Comparison of ENCODE assay signal across 14 cellular contexts in genomic region chr7:132207211-132207610, GRCh38.
"Had no signal": no experiment of that assay in that cellular context is flagged by ENCODE, and none has a peak within 500 bp of the region (broad histone marks: within the 10 kb centered on the region; RNA-seq: fewer than 3 reads in every experiment).

No MANE protein-coding gene starts in this region.

- H3K4me1 ChIP-seq: uterus had no signal

- H3K36me3 ChIP-seq: thyroid gland, uterus had no signal

- H3K4me3 ChIP-seq: dorsolateral prefrontal cortex, thyroid gland, uterus had no signal

- H3K27me3 ChIP-seq: dorsolateral prefrontal cortex, thyroid gland, uterus had no signal

- H3K27ac Mint-ChIP-seq: activated naive CD4-positive, alpha-beta T cell treated with anti-CD3 and anti-CD28 coated beads for 36 hours; activated naive CD8-positive, alpha-beta T cell treated with anti-CD3 and anti-CD28 coated beads, Interleukin-2, amount 50 U/mL, for 24 hours; activated T-helper 2 cell treated with anti-CD3 and anti-CD28 coated beads, Interferon-gamma antibody, Interleukin-2, Interleukin-4, amounts not matched to agents 10 μg/mL and 5 μg/mL and 100 μg/mL, durations not matched to agents 14 hours and 24 hours and 36 hours; stimulated activated memory B cell treated with anti-CD40 and anti-IgM and Interleukin-4, amounts not matched to agents 10 μg/mL and 1 μg/mL and 100 μg/mL, for 72 hours had no signal

- ATAC-seq: activated CD4-positive, CD25-positive, alpha-beta regulatory T cell treated with anti-CD3 and anti-CD28 coated beads, Interleukin-2, amount 50 U/mL, for 24 hours; activated naive CD8-positive, alpha-beta T cell treated with anti-CD3 and anti-CD28 coated beads, Interleukin-2, amount 50 U/mL, for 24 hours; stimulated activated memory B cell treated with anti-CD40 and anti-IgM and Interleukin-4, amounts not matched to agents 10 μg/mL and 1 μg/mL and 100 μg/mL, for 72 hours had no signal

- H3K9me3 ChIP-seq: thyroid gland, uterus had no signal

- H3K4me1 Mint-ChIP-seq: activated naive CD8-positive, alpha-beta T cell treated with anti-CD3 and anti-CD28 coated beads, Interleukin-2, amount 50 U/mL, for 24 hours; stimulated activated memory B cell treated with anti-CD40 and anti-IgM and Interleukin-4, amounts not matched to agents 10 μg/mL and 1 μg/mL and 100 μg/mL, for 72 hours had no signal

- DNase-seq: activated naive CD4-positive, alpha-beta T cell treated with anti-CD3 and anti-CD28 coated beads for 36 hours; activated naive CD8-positive, alpha-beta T cell treated with anti-CD3 and anti-CD28 coated beads, Interleukin-2, amount 50 U/mL, for 24 hours; aorta; dorsolateral prefrontal cortex; erythroblast; hypothalamus; kidney; stimulated activated CD4-positive, alpha-beta T cell treated with anti-CD3 and anti-CD28 coated beads, Interleukin-2, amount 100 ng/mL, for 48 hours; thyroid gland; uterus had no signal

- H3K27ac ChIP-seq: dorsolateral prefrontal cortex, thyroid gland, uterus had no signal

- H3K36me3 Mint-ChIP-seq: stimulated activated memory B cell treated with anti-CD40 and anti-IgM and Interleukin-4, amounts not matched to agents 10 μg/mL and 1 μg/mL and 100 μg/mL, for 72 hours had no signal

- H3K9me3 Mint-ChIP-seq: activated naive CD4-positive, alpha-beta T cell treated with anti-CD3 and anti-CD28 coated beads for 36 hours; activated naive CD8-positive, alpha-beta T cell treated with anti-CD3 and anti-CD28 coated beads, Interleukin-2, amount 50 U/mL, for 24 hours; activated T-helper 2 cell treated with anti-CD3 and anti-CD28 coated beads, Interferon-gamma antibody, Interleukin-2, Interleukin-4, amounts not matched to agents 10 μg/mL and 5 μg/mL and 100 μg/mL, durations not matched to agents 14 hours and 24 hours and 36 hours; nephron; stimulated activated memory B cell treated with anti-CD40 and anti-IgM and Interleukin-4, amounts not matched to agents 10 μg/mL and 1 μg/mL and 100 μg/mL, for 72 hours had no signal

- H3K4me3 Mint-ChIP-seq: activated naive CD4-positive, alpha-beta T cell treated with anti-CD3 and anti-CD28 coated beads for 36 hours; activated naive CD8-positive, alpha-beta T cell treated with anti-CD3 and anti-CD28 coated beads, Interleukin-2, amount 50 U/mL, for 24 hours; nephron; stimulated activated memory B cell treated with anti-CD40 and anti-IgM and Interleukin-4, amounts not matched to agents 10 μg/mL and 1 μg/mL and 100 μg/mL, for 72 hours had no signal
